ENCODE assay signal across 7 cellular contexts in genomic region chr15:92848852-92849598, GRCh38. TPM values are rescaled to one million over a fixed set of nuclear protein-coding genes. Genes with fewer than 3 reads are reported as not detected.
DNase-seq lines count a peak whose midpoint lies in the region; ATAC-seq and TF ChIP-seq lines count a peak whose summit lies in the region.

No MANE protein-coding gene starts in this region.

- CTCF ChIA-PET in activated CD4-positive, alpha-beta memory T cell treated with anti-CD3 and anti-CD28 coated beads, Interleukin-2, amount 10 ng/mL, durations not matched to agents 7 days and 5 days (lab: Charles Lee) = interaction anchor here (0.7 to 1.0 kb wide), 4 partner anchors 11 to 40 kb away, joined by 3 to 4 read pairs (median 3); no protein-coding TSS in a partner anchor

- no peaks in the 10 kb centered on the region for H3K9me3 ChIP-seq in tibial nerve

- intact Hi-C loops in dorsolateral prefrontal cortex (cut with DNase I) = no loop called here

- no peak for TF ChIP-seq EP300 in tibial nerve (IDR thresholded peaks at IDR 0.05)

- no peak for TF ChIP-seq CTCF in dorsolateral prefrontal cortex (IDR thresholded peaks at IDR 0.05 in 54 of 56, conservative IDR thresholded peaks at IDR 0.05 in 2 of 56; ENCODE audit: low read depth in 1 of 56, partially characterized antibody in 56 of 56)
- no peak for TF ChIP-seq CTCF in tibial nerve (IDR thresholded peaks at IDR 0.05)

- H3K27ac ChIP-seq in dorsolateral prefrontal cortex (no peak overlapping the region), tibial nerve (no peak overlapping the region)

- ATAC-seq in GM19395 (IDR thresholded peaks at IDR 0.05; ENCODE audit: unreplicated experiment) (peak; percentile 62), HG03342 (IDR thresholded peaks at IDR 0.05; ENCODE audit: unreplicated experiment) (peak; percentile 60), memory B cell (ENCODE audit: low read depth) (peak; percentile 87)

- TF ChIP-seq POLR2A in tibial nerve (IDR thresholded peaks at IDR 0.05) = no peak

- peaks cover 4% of the 10 kb centered on the region for H3K36me3 Mint-ChIP-seq in activated CD4-positive, alpha-beta memory T cell treated with anti-CD3 and anti-CD28 coated beads, Interleukin-2, amount 10 ng/mL, durations not matched to agents 7 days and 5 days (ENCODE audit: low read depth)
- H3K36me3 Mint-ChIP-seq in memory B cell = no peaks in the 10 kb centered on the region

- H3K36me3 ChIP-seq in tibial nerve = no peaks in the 10 kb centered on the region

- no peaks in the 10 kb centered on the region for H3K27me3 Mint-ChIP-seq in activated CD4-positive, alpha-beta memory T cell treated with anti-CD3 and anti-CD28 coated beads, Interleukin-2, amount 10 ng/mL, durations not matched to agents 7 days and 5 days
- H3K27me3 Mint-ChIP-seq in memory B cell = no peaks in the 10 kb centered on the region

- DNase-seq in activated CD4-positive, alpha-beta memory T cell treated with anti-CD3 and anti-CD28 coated beads, Interleukin-2, amount 10 ng/mL, durations not matched to agents 7 days and 5 days = peak; percentile 32
- DNase-seq in memory B cell (ENCODE audit: low spot score in 2 of 2) (peak in 1 of 2 donors; percentile 47), dorsolateral prefrontal cortex (no peak), tibial nerve (ENCODE audit: low spot score in 2 of 2) (no peak), retina (no peak)

- no peak overlapping the region for H3K4me3 ChIP-seq in dorsolateral prefrontal cortex
- H3K4me3 ChIP-seq in tibial nerve = no peak overlapping the region

- H3K27ac Mint-ChIP-seq in activated CD4-positive, alpha-beta memory T cell treated with anti-CD3 and anti-CD28 coated beads, Interleukin-2, amount 10 ng/mL, durations not matched to agents 7 days and 5 days = peak overlapping the region; percentile 66
- H3K27ac Mint-ChIP-seq in memory B cell = peak overlapping the region; percentile 82

- H3K27me3 ChIP-seq in dorsolateral prefrontal cortex (no peaks in the 10 kb centered on the region), tibial nerve (no peaks in the 10 kb centered on the region)

- H3K9me3 Mint-ChIP-seq in activated CD4-positive, alpha-beta memory T cell treated with anti-CD3 and anti-CD28 coated beads, Interleukin-2, amount 10 ng/mL, durations not matched to agents 7 days and 5 days = no peaks in the 10 kb centered on the region
- H3K9me3 Mint-ChIP-seq in memory B cell = no peaks in the 10 kb centered on the region

- peaks cover 0 to 18% (median 12%) of the 10 kb centered on the region in 4 donors for H3K4me1 ChIP-seq in tibial nerve

- WGBS in tibial nerve, 2 donors = 71 to 75% methylated on average over 13 of the region's 13 CpGs

- H3K4me3 Mint-ChIP-seq in activated CD4-positive, alpha-beta memory T cell treated with anti-CD3 and anti-CD28 coated beads, Interleukin-2, amount 10 ng/mL, durations not matched to agents 7 days and 5 days = no peak overlapping the region
- peak overlapping the region; percentile 65 for H3K4me3 Mint-ChIP-seq in memory B cell

- peaks cover 47% of the 10 kb centered on the region for H3K4me1 Mint-ChIP-seq in activated CD4-positive, alpha-beta memory T cell treated with anti-CD3 and anti-CD28 coated beads, Interleukin-2, amount 10 ng/mL, durations not matched to agents 7 days and 5 days
- H3K4me1 Mint-ChIP-seq in memory B cell = peaks cover 30% of the 10 kb centered on the region

- POLR2A ChIA-PET in activated CD4-positive, alpha-beta memory T cell treated with anti-CD3 and anti-CD28 coated beads, Interleukin-2, amount 10 ng/mL, durations not matched to agents 7 days and 5 days (lab: Charles Lee) = interaction anchor here (0.6 to 9.6 kb wide), 12 partner anchors 9 to 88 kb away, joined by 3 to 131 read pairs (median 4); no protein-coding TSS in a partner anchor

RNA-seq across cellular contexts. Expression of gene CHD2, which starts 51.1 kb away (rescaled TPM):
- 100 to 1,000 TPM; 141 to 155 TPM for total RNA-seq in activated CD4-positive, alpha-beta memory T cell treated with anti-CD3 and anti-CD28 coated beads, Interleukin-2, amount 10 ng/mL, durations not matched to agents 7 days and 5 days
- 100 to 1,000 TPM; 120 to 227 (median 167) TPM for total RNA-seq in dorsolateral prefrontal cortex
- 100 to 1,000 TPM in 2 of 4 donors, 10 to 100 TPM in 2; 96.5 to 133 (median 102) TPM for total RNA-seq in tibial nerve
